ENCODE assay signal across 8 cellular contexts in genomic region chr4:177250056-177250696, GRCh38. TPM values are rescaled to one million over a fixed set of nuclear protein-coding genes. Genes with fewer than 3 reads are reported as not detected.
A peak's percentile ranks its signal among the peaks of the same experiment; 100 is the strongest.
DNase-seq lines count a peak whose midpoint lies in the region; ATAC-seq and TF ChIP-seq lines count a peak whose summit lies in the region.

No MANE protein-coding gene starts in this region.

- no peak overlapping the region for H3K4me3 ChIP-seq in NB4 (ENCODE audit: low read depth, low read length)

- H3K27ac ChIP-seq in VCaP, result no peak overlapping the region

- DNase-seq in NB4 (ENCODE audit: low read depth), result peak; percentile 86
- peak; percentile 80 for DNase-seq in MCF 10A (ENCODE audit: unreplicated experiment)
- DNase-seq in iris pigment epithelial cell (ENCODE audit: low read depth), result peak; percentile 59
- peak; percentile 35 to 40 for DNase-seq in stimulated activated CD4-positive, alpha-beta T cell treated with anti-CD3 and anti-CD28 coated beads, Interleukin-15, amount 100 ng/mL, for 48 hours (ENCODE audit: low read depth in 2 of 2)
- no peak for DNase-seq in NCI-H524 treated with DMSO at 0.1 percent for 48 hours (lab: John Stamatoyannopoulos, UW)

- peaks cover 6% of the 10 kb centered on the region for H3K4me1 Mint-ChIP-seq in MCF 10A (ENCODE audit: insufficient read depth, unreplicated experiment)

- no peak overlapping the region for H3K27ac Mint-ChIP-seq in MCF 10A (ENCODE audit: low read depth, unreplicated experiment)

- TF ChIP-seq CTCF in NB4 (IDR thresholded peaks at IDR 0.05; ENCODE audit: low read depth, low read length) (peak; percentile 94), VCaP (conservative IDR thresholded peaks at IDR 0.05) (peak; percentile 98), MCF 10A (IDR thresholded peaks at IDR 0.05; ENCODE audit: unreplicated experiment) (peak; percentile 98)

- peak overlapping the region; percentile 18 for H3K4me3 Mint-ChIP-seq in MCF 10A (ENCODE audit: unreplicated experiment)

- no peak for TF ChIP-seq POLR2A in NB4 (IDR thresholded peaks at IDR 0.05; ENCODE audit: extremely low read depth, insufficient read length)

- H3K9me3 Mint-ChIP-seq in MCF 10A (ENCODE audit: unreplicated experiment), result no peaks in the 10 kb centered on the region

- intact Hi-C loops in MCF 10A (cut with micrococcal nuclease), result loop anchor here (1.0 to 5.0 kb wide), 4 partner anchors 89 to 873 kb away; partner anchors contain the start of gene AGA

- POLR2A ChIA-PET in MCF 10A (lab: Yijun Ruan, JAX), result interaction anchor here (0.7 to 2.7 kb wide), 4 partner anchors 14 to 188 kb away, joined by 3 to 23 read pairs (median 4); no protein-coding TSS in a partner anchor

- BruUV-seq in MCF 10A (replicated peaks; lab: Mats Ljungman, UMichigan), result no TSS peak

- ATAC-seq in GM18498 (IDR thresholded peaks at IDR 0.05; ENCODE audit: unreplicated experiment) (peak; percentile 96), HG02623 (IDR thresholded peaks at IDR 0.05; ENCODE audit: unreplicated experiment) (peak; percentile 93)

- no peaks in the 10 kb centered on the region for H3K27me3 Mint-ChIP-seq in MCF 10A (ENCODE audit: insufficient read depth, unreplicated experiment)

- no peaks in the 10 kb centered on the region for H3K36me3 Mint-ChIP-seq in MCF 10A (ENCODE audit: insufficient read depth, unreplicated experiment)

- CTCF ChIA-PET in MCF 10A (lab: Yijun Ruan, JAX), result interaction anchor here (0.5 to 8.9 kb wide), 63 partner anchors 8 to 1981 kb away, joined by 3 to 220 read pairs (median 4); partner anchors contain the start of gene NEIL3

RNA-seq across cellular contexts. Expression of gene NEIL3, which starts 59.5 kb away (rescaled TPM):
- total RNA-seq in MCF 10A (2022), result 3.4 and 5.8 TPM in 2 replicates
